Comparison of ENCODE assay signal across 8 cellular contexts in the genomic region with DNA sequence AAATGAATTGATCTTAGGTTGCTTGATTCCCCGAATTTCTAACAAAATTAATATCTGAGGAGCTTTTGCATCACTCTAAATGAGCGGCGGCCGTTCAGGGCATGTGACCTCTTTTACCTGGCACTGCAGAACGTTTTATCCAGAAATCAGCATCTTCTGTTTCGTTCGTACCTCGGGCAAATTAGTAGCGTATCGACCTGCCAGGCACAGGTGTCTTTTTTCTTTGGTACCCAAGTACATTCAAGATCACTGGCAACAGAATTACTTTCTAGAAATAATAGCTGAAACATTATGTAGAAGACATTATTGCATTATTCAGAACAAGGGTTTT. TPM values are rescaled to one million over a fixed set of nuclear protein-coding genes. Genes with fewer than 3 reads are reported as not detected.
DNase-seq lines count a peak whose midpoint lies in the region; ATAC-seq, FAIRE-seq and TF ChIP-seq lines count a peak whose summit lies in the region.

No MANE protein-coding gene starts in this region.

- H3K27ac ChIP-seq in VCaP (peak overlapping the region; percentile 86), smooth muscle cell (ENCODE audit: low read depth) (no peak overlapping the region)

- peak overlapping the region; percentile 65 for H3K4me3 ChIP-seq in smooth muscle cell

- no peak for FAIRE-seq in GM12891 (lab: Jason Lieb, UNC)
- FAIRE-seq in D721Med (lab: Jason Lieb, UNC), result no peak

- no peak for ATAC-seq in sciatic nerve

- TF ChIP-seq CTCF in VCaP (conservative IDR thresholded peaks at IDR 0.05) (no peak), smooth muscle cell (IDR thresholded peaks at IDR 0.05; ENCODE audit: borderline replicate concordance, insufficient read depth, poor library complexity, severe bottlenecking) (no peak), D721Med (IDR thresholded peaks at IDR 0.05; ENCODE audit: insufficient read depth, missing control alignments) (no peak)

- H3K4me2 ChIP-seq in smooth muscle cell, result peak overlapping the region; percentile 96

- TF ChIP-seq POLR2A in GM12891 (IDR thresholded peaks at IDR 0.05; ENCODE audit: low read depth, low read length), result no peak

- H3K27me3 ChIP-seq in smooth muscle cell (ENCODE audit: low read depth), result no peaks in the 10 kb centered on the region

- H3K4me1 ChIP-seq in smooth muscle cell (ENCODE audit: low read depth), result peaks cover 8% of the 10 kb centered on the region

- no peaks in the 10 kb centered on the region for H3K36me3 ChIP-seq in smooth muscle cell (ENCODE audit: low read depth)

- no peaks in the 10 kb centered on the region for H4K20me1 ChIP-seq in smooth muscle cell (ENCODE audit: low read depth)

- intact Hi-C loops in head of caudate nucleus (cut with DNase I) (loop anchor here (10.0 kb wide), 2 partner anchors 73 to 257 kb away; no protein-coding TSS in a partner anchor), sciatic nerve (cut with DNase I) (no loop called here)

- H2AFZ ChIP-seq in smooth muscle cell (ENCODE audit: low read depth), result peak overlapping the region; percentile 70

- H3F3A ChIP-seq in smooth muscle cell (ENCODE audit: low read depth), result no peaks in the 10 kb centered on the region

- DNase-seq in NCI-H1092 treated with DMSO at 0.1 percent for 48 hours (lab: John Stamatoyannopoulos, UW), result peak; percentile 60
- DNase-seq in NCI-H1092 (lab: John Stamatoyannopoulos, UW), result no peak
- peak in 26 of 42 donors; percentile 6 to 65 (median 40) for DNase-seq in head of caudate nucleus
- DNase-seq in smooth muscle cell (lab: John Stamatoyannopoulos, UW; ENCODE audit: unreplicated experiment), result no peak
- no peak for DNase-seq in GM12891 (ENCODE audit: insufficient read length, low spot score)
- DNase-seq in sciatic nerve (ENCODE audit: low spot score), result no peak
- DNase-seq in D721Med (ENCODE audit: insufficient read length, low spot score), result no peak

- H3K9ac ChIP-seq in smooth muscle cell (ENCODE audit: low read depth), result no peak overlapping the region

- peaks cover 10% of the 10 kb centered on the region for H3K79me2 ChIP-seq in smooth muscle cell (ENCODE audit: low read depth)

- WGBS in smooth muscle cell (ENCODE audit: low lambda C conversion rate), result 24% methylated on average over 10 of the region's 10 CpGs

- no peaks in the 10 kb centered on the region for H3K9me3 ChIP-seq in smooth muscle cell (replicated peaks; ENCODE audit: low read depth)

TF ChIP-seq in GM12891, 5 proteins besides CTCF, POLR2A, EP300 and RAD21:
- TF ChIP-seq POLR2AphosphoS5 (IDR thresholded peaks at IDR 0.05; ENCODE audit: low read depth, low read length), result no peak
- TF ChIP-seq TAF1 (IDR thresholded peaks at IDR 0.05; ENCODE audit: low read depth, low read length), result no peak
- TF ChIP-seq SPI1 (IDR thresholded peaks at IDR 0.05; ENCODE audit: low read depth, low read length), result no peak
- no peak for TF ChIP-seq POU2F2 (IDR thresholded peaks at IDR 0.05; ENCODE audit: low read depth, low read length)
- no peak for TF ChIP-seq PAX5 (IDR thresholded peaks at IDR 0.05; ENCODE audit: insufficient read depth, low read length, severe bottlenecking)

RNA-seq across cellular contexts. Expression of a gene that starts 0.9 kb away (rescaled TPM):
- total RNA-seq in smooth muscle cell (18.6 TPM in 2 replicates), sciatic nerve (30.8 TPM)
- polyA plus RNA-seq in smooth muscle cell, result 2.6 and 4.9 TPM in 2 replicates
- 8.5 TPM for polyA plus RNA-seq in GM12891 (2012; ENCODE audit: low read depth, missing spikeins)

Comparison
In these comparisons a context has a peak if more than half of its experiments do, and no peak if none do; other contexts are left out.
1. DNase-seq: peak in NCI-H1092 treated with DMSO at 0.1 percent for 48 hours (single experiment) and head of caudate nucleus (26 of 42); none in NCI-H1092 (single experiment), smooth muscle cell (single experiment), GM12891 (single experiment), sciatic nerve (single experiment) and D721Med (single experiment).